In genomic region chr4:8151165-8151650, GRCh38 we compare ENCODE assay signal across 15 cellular contexts. TPM values are rescaled to one million over a fixed set of nuclear protein-coding genes. Genes with fewer than 3 reads are reported as not detected.
DNase-seq lines count a peak whose midpoint lies in the region; ATAC-seq, FAIRE-seq and TF ChIP-seq lines count a peak whose summit lies in the region.
"Had no signal": no experiment of that assay in that cellular context is flagged by ENCODE, and none has a peak within 500 bp of the region (broad histone marks: within the 10 kb centered on the region; RNA-seq: fewer than 3 reads in every experiment).

No MANE protein-coding gene starts in this region.

- H2BK120ac ChIP-seq in H1 (replicated peaks; ENCODE audit: low read depth, low read length): no peak overlapping the region

- no peak overlapping the region for H3K14ac ChIP-seq in H1 (ENCODE audit: insufficient read length)

- H3K9me3 ChIP-seq in BLaER1 treated with 17β-estradiol and CSF1 and Interleukin-3, amounts not matched to agents 10 nM and 100 nM (replicated peaks in 1 of 11): no peaks in the 10 kb centered on the region
- no peaks in the 10 kb centered on the region for H3K9me3 ChIP-seq in H1 (ENCODE audit: insufficient read depth in 2 of 2, low read depth in 1 of 2, low read length in 1 of 2)
- H3K9me3 ChIP-seq in osteoblast (ENCODE audit: low read depth, low read length): no peaks in the 10 kb centered on the region
- no peaks in the 10 kb centered on the region for H3K9me3 ChIP-seq in skeletal muscle tissue (ENCODE audit: control insufficient read depth in 3 of 3, low read length in 3 of 3)
- no peaks in the 10 kb centered on the region for H3K9me3 ChIP-seq in upper lobe of right lung

- H2BK20ac ChIP-seq in H1 (ENCODE audit: low read length): no peak overlapping the region

- 89% methylated on average over 12 of the region's 15 CpGs; no CpG with 5 or more reads in 1 of the 2 experiments for WGBS in H1 (ENCODE audit: extremely low coverage in 1 of 2, insufficient coverage in 1 of 2, insufficient read length in 1 of 2, insufficient replicate concordance in 2 of 2, low coverage in 1 of 2, low lambda C conversion rate in 2 of 2, missing lambda C conversion rate in 1 of 2), 2 experiments

- FAIRE-seq in H1 (lab: Jason Lieb, UNC): no peak
- FAIRE-seq: HepG2 had no signal

- no peak overlapping the region for H2BK12ac ChIP-seq in H1 (ENCODE audit: low read depth, low read length)

- DNase-seq in H1 (ENCODE audit: low read depth in 1 of 2, low spot score in 2 of 2) (no peak), osteoblast (ENCODE audit: insufficient read length, low spot score, missing footprints) (peak; percentile 27), DMS53 treated with DMSO at 0.1 percent for 48 hours (lab: John Stamatoyannopoulos, UW; ENCODE audit: unreplicated experiment) (no peak), upper lobe of right lung (no peak), COLO829 (ENCODE audit: low spot score) (no peak)
- DNase-seq: CD4-positive, alpha-beta T cell; DMS153; DMS79 treated with DMSO at 0.1 percent for 48 hours; GF-D8; GOT3; H9 had no signal

- no peak for ATAC-seq in upper lobe of right lung
- ATAC-seq: HepG2 had no signal

- H2AFZ ChIP-seq in H1 (ENCODE audit: low read length) (no peak overlapping the region), osteoblast (ENCODE audit: low read length) (no peak overlapping the region)

- H3K4ac ChIP-seq in H1 (replicated peaks; ENCODE audit: insufficient read length, low read depth, low read length): no peak overlapping the region

- H3K9ac ChIP-seq in BLaER1 treated with 17β-estradiol and CSF1 and Interleukin-3, amounts not matched to agents 10 nM and 100 nM: no peak overlapping the region
- H3K9ac ChIP-seq in H1 (replicated peaks in 1 of 4; ENCODE audit: extremely low read depth in 1 of 4, low read depth in 3 of 4, low read length in 3 of 4): no peak overlapping the region
- peak overlapping the region in 2 of 3 donors; percentile 23 to 45 for H3K9ac ChIP-seq in skeletal muscle tissue (ENCODE audit: low read depth in 1 of 3, low read length in 3 of 3)

- peaks cover 0 to 48% (median 32%) of the 10 kb centered on the region in 10 experiments; a peak in 16 of 20 replicates for H3K4me1 ChIP-seq in BLaER1 treated with 17β-estradiol and CSF1 and Interleukin-3, amounts not matched to agents 10 nM and 100 nM
- H3K4me1 ChIP-seq in H1 (replicated peaks in 1 of 4; ENCODE audit: control insufficient read depth in 3 of 4, insufficient read depth in 4 of 4, low read length in 3 of 4): no peaks in the 10 kb centered on the region; a peak in 2 of 7 replicates
- no peaks in the 10 kb centered on the region for H3K4me1 ChIP-seq in osteoblast (ENCODE audit: insufficient read depth, low read length)
- H3K4me1 ChIP-seq in skeletal muscle tissue (ENCODE audit: control insufficient read depth in 3 of 3, insufficient read depth in 3 of 3, low read length in 3 of 3): peaks cover 18 to 78% (median 42%) of the 10 kb centered on the region in 3 donors
- H3K4me1 ChIP-seq in upper lobe of right lung: peaks cover 3% of the 10 kb centered on the region

- no peaks in the 10 kb centered on the region for H3K36me3 ChIP-seq in BLaER1 treated with 17β-estradiol and CSF1 and Interleukin-3, amounts not matched to agents 10 nM and 100 nM
- H3K36me3 ChIP-seq in H1 (ENCODE audit: control insufficient read depth in 2 of 4, insufficient read depth in 4 of 4, low read length in 3 of 4): no peaks in the 10 kb centered on the region; a peak in 1 of 8 replicates
- H3K36me3 ChIP-seq in osteoblast (ENCODE audit: insufficient read depth, low read length): no peaks in the 10 kb centered on the region
- peaks cover 0 to 2% (median 0%) of the 10 kb centered on the region in 3 donors for H3K36me3 ChIP-seq in skeletal muscle tissue (ENCODE audit: control insufficient read depth in 3 of 3, insufficient read depth in 3 of 3, low read length in 3 of 3)
- H3K36me3 ChIP-seq in upper lobe of right lung: no peaks in the 10 kb centered on the region

- no peak overlapping the region for H2BK15ac ChIP-seq in H1 (ENCODE audit: low read length)

- no peak for TF ChIP-seq RAD21 in H1 (IDR thresholded peaks at IDR 0.05 in 1 of 2, conservative IDR thresholded peaks at IDR 0.05 in 1 of 2; ENCODE audit: low read depth in 2 of 2, low read length in 2 of 2)

- peaks cover 0 to 7% (median 0%) of the 10 kb centered on the region in 11 experiments; a peak in 4 of 22 replicates for H4K20me1 ChIP-seq in BLaER1 treated with 17β-estradiol and CSF1 and Interleukin-3, amounts not matched to agents 10 nM and 100 nM
- H4K20me1 ChIP-seq in H1 (replicated peaks in 1 of 2; ENCODE audit: control insufficient read depth in 1 of 2, insufficient read depth in 2 of 2, low read length in 2 of 2) (peaks cover 0 to 2% of the 10 kb centered on the region in 2 experiments), osteoblast (ENCODE audit: insufficient read depth, low read length) (no peaks in the 10 kb centered on the region)

- no peak overlapping the region for H3K18ac ChIP-seq in H1 (ENCODE audit: extremely low read depth, low read length)

- CTCF ChIA-PET in H1 (lab: Charles Lee; ENCODE audit: partially characterized antibody): interaction anchor here (0.6 to 2.0 kb wide), 5 partner anchors 13 to 307 kb away, joined by 3 to 7 read pairs (median 3); no protein-coding TSS in a partner anchor

- no peak overlapping the region for H3K27ac ChIP-seq in BLaER1 treated with 17β-estradiol and CSF1 and Interleukin-3, amounts not matched to agents 10 nM and 100 nM
- H3K27ac ChIP-seq in H1 (ENCODE audit: low read depth, low read length) (no peak overlapping the region), osteoblast (ENCODE audit: low read depth, low read length) (no peak overlapping the region), skeletal muscle tissue (ENCODE audit: low read depth, low read length) (peak overlapping the region; percentile 92), upper lobe of right lung (no peak overlapping the region)
- H3K27ac ChIP-seq: C4-2B had no signal

- H3K79me2 ChIP-seq in H1 (ENCODE audit: control insufficient read depth in 1 of 2, insufficient read depth in 2 of 2, low read length in 2 of 2) (no peaks in the 10 kb centered on the region), osteoblast (ENCODE audit: insufficient read depth, low read length) (no peaks in the 10 kb centered on the region)

- H3K79me1 ChIP-seq in H1 (ENCODE audit: low read depth, low read length): no peaks in the 10 kb centered on the region

- peaks cover 0 to 10% (median 1%) of the 10 kb centered on the region in 11 experiments; a peak in 14 of 22 replicates for H3K27me3 ChIP-seq in BLaER1 treated with 17β-estradiol and CSF1 and Interleukin-3, amounts not matched to agents 10 nM and 100 nM
- H3K27me3 ChIP-seq in H1 (replicated peaks in 1 of 4; ENCODE audit: control insufficient read depth in 3 of 4, extremely low read depth in 1 of 4, insufficient read depth in 3 of 4, low read length in 3 of 4): peaks cover 0 to under 1% (median 0%) of the 10 kb centered on the region in 4 experiments; a peak in 2 of 7 replicates
- peaks cover 37% of the 10 kb centered on the region for H3K27me3 ChIP-seq in osteoblast (ENCODE audit: insufficient read depth, low read length)
- H3K27me3 ChIP-seq in skeletal muscle tissue (ENCODE audit: control insufficient read depth in 3 of 3, insufficient read depth in 3 of 3, low read length in 3 of 3): no peaks in the 10 kb centered on the region
- no peaks in the 10 kb centered on the region for H3K27me3 ChIP-seq in upper lobe of right lung

- TF ChIP-seq CTCF in H1 (IDR thresholded peaks at IDR 0.05; ENCODE audit: control extremely low read depth in 1 of 3, insufficient read depth in 1 of 3, low read depth in 1 of 3, low read length in 3 of 3): no peak
- no peak for TF ChIP-seq CTCF in osteoblast (IDR thresholded peaks at IDR 0.05; ENCODE audit: extremely low read depth, low read depth, low read length)
- no peak for TF ChIP-seq CTCF in upper lobe of right lung (IDR thresholded peaks at IDR 0.05)

- H3K4me3 ChIP-seq in BLaER1 treated with 17β-estradiol and CSF1 and Interleukin-3, amounts not matched to agents 10 nM and 100 nM: no peak overlapping the region
- H3K4me3 ChIP-seq in H1 (ENCODE audit: extremely low read depth in 1 of 4, insufficient read depth in 2 of 4, low read depth in 3 of 4, low read length in 4 of 4): no peak overlapping the region
- H3K4me3 ChIP-seq in osteoblast (ENCODE audit: insufficient read depth, low read length): no peak overlapping the region
- no peak overlapping the region for H3K4me3 ChIP-seq in skeletal muscle tissue (ENCODE audit: low read length in 3 of 3)
- H3K4me3 ChIP-seq in upper lobe of right lung: no peak overlapping the region

- H3K23me2 ChIP-seq in H1 (ENCODE audit: low read depth, low read length): 0 out of 2 replicates have a peak, but pooled peaks cover 2% of the 10 kb centered on the region

- peak overlapping the region in 8 of 11 experiments; percentile 14 to 39 (median 33); a peak in 10 of 22 replicates for H3K4me2 ChIP-seq in BLaER1 treated with 17β-estradiol and CSF1 and Interleukin-3, amounts not matched to agents 10 nM and 100 nM
- H3K4me2 ChIP-seq in H1 (ENCODE audit: insufficient read depth in 1 of 2, low read depth in 2 of 2, low read length in 2 of 2): no peak overlapping the region
- H3K4me2 ChIP-seq in osteoblast (ENCODE audit: insufficient read depth, low read length): no peak overlapping the region

- no peak for TF ChIP-seq EP300 in H1 (IDR thresholded peaks at IDR 0.05; ENCODE audit: borderline replicate concordance in 1 of 2, low read depth in 2 of 2, low read length in 2 of 2)

- H2AK5ac ChIP-seq in H1 (ENCODE audit: low read depth, low read length): 0 out of 2 replicates have a peak overlapping the region, but pooled peaks have one; percentile 5

- intact Hi-C loops in upper lobe of right lung (cut with DNase I): no loop called here

- H4K8ac ChIP-seq in H1 (ENCODE audit: extremely low read depth, insufficient read depth, low read length): no peak overlapping the region

- no peak overlapping the region for H3K23ac ChIP-seq in H1 (ENCODE audit: insufficient read length)

- POLR2A ChIA-PET in H1 (lab: Charles Lee; ENCODE audit: partially characterized antibody): no interaction called here

- H4K91ac ChIP-seq in H1 (replicated peaks; ENCODE audit: insufficient read length, low read length): no peak overlapping the region

- H3K56ac ChIP-seq in H1 (replicated peaks; ENCODE audit: insufficient read length, low read depth, low read length): no peak overlapping the region

- no peak for TF ChIP-seq POLR2A in H1 (IDR thresholded peaks at IDR 0.05; ENCODE audit: control extremely low read depth in 1 of 2, low read depth in 2 of 2, low read length in 2 of 2)

- H2BK5ac ChIP-seq in H1 (ENCODE audit: low read depth, low read length): no peak overlapping the region

- H4K5ac ChIP-seq in H1 (ENCODE audit: insufficient read length, low read depth, low read length): no peak overlapping the region

RNA-seq across cellular contexts. Expression of gene ABLIM2, which starts 7.4 kb away (rescaled TPM):
- total RNA-seq in H1 (2021; fragmentation: NEBNext Ultra II Directional; extraction: Animal tissue kit (Norgen Biotek cat#: 25700)): 2.8 and 3.0 TPM in 2 replicates
- polyA plus RNA-seq in H1 (2011; rRNA removed): 3.0 TPM in 2 replicates
- polyA plus RNA-seq in H1 (2011; cell fraction: cytosol; rRNA removed): 3.6 TPM
- 5.9 TPM for polyA plus RNA-seq in H1 (2011; cell fraction: nucleus; rRNA removed)
- 2.9 to 4.0 TPM (median 3.3 TPM) in 4 replicates for polyA plus RNA-seq in H1 (2012, experiment 1 of 2)
- polyA plus RNA-seq in H1 (2012, experiment 2 of 2): 2.2 TPM
- 0.95 TPM for polyA plus RNA-seq in H1 (2013, experiment 1 of 2)
- 1.2 TPM for polyA plus RNA-seq in H1 (2013, experiment 2 of 2)
- 2.7 and 4.9 TPM in 2 replicates for polyA minus RNA-seq in H1 (2011; rRNA and poly(A)+ RNA removed)
- polyA minus RNA-seq in H1 (2011; cell fraction: cytosol; rRNA and poly(A)+ RNA removed): 1.2 TPM
- polyA minus RNA-seq in H1 (2011; cell fraction: nucleus; rRNA and poly(A)+ RNA removed): 9.1 TPM
- total RNA-seq in osteoblast (0.29 and 0.36 TPM in 2 replicates), skeletal muscle tissue (7.3 TPM), upper lobe of right lung (12.7 TPM)

RNA-seq across cellular contexts. Expression of gene SH3TC1, which starts 47.9 kb away (rescaled TPM):
- total RNA-seq in H1 (2021; fragmentation: NEBNext Ultra II Directional; extraction: Animal tissue kit (Norgen Biotek cat#: 25700)): 0.29 TPM in 1 of 2 replicates, not detected in the other
- polyA plus RNA-seq in H1 (2011; rRNA removed): 0.13 and 0.15 TPM in 2 replicates
- 0.14 TPM for polyA plus RNA-seq in H1 (2011; cell fraction: cytosol; rRNA removed)
- 0.29 TPM for polyA plus RNA-seq in H1 (2011; cell fraction: nucleus; rRNA removed)
- 0.08 to 0.36 TPM (median 0.14 TPM) in 4 replicates for polyA plus RNA-seq in H1 (2012, experiment 1 of 2)
- polyA plus RNA-seq in H1 (2012, experiment 2 of 2): 0.22 TPM
- polyA plus RNA-seq in H1 (2013, experiment 1 of 2): 0.16 TPM
- 0.07 TPM for polyA plus RNA-seq in H1 (2013, experiment 2 of 2)
- polyA minus RNA-seq in H1 (2011; rRNA and poly(A)+ RNA removed): 0.13 and 0.71 TPM in 2 replicates
- polyA minus RNA-seq in H1 (2011; cell fraction: cytosol; rRNA and poly(A)+ RNA removed): not detected
- 0.30 TPM for polyA minus RNA-seq in H1 (2011; cell fraction: nucleus; rRNA and poly(A)+ RNA removed)
- 3.5 and 3.6 TPM in 2 replicates for total RNA-seq in osteoblast
- total RNA-seq in skeletal muscle tissue: 13.0 TPM
- 71.7 TPM for total RNA-seq in upper lobe of right lung

Comparison
In these comparisons a context has a peak if more than half of its experiments do, and no peak if none do; other contexts are left out.
1. H3K4me2 ChIP-seq: peak in BLaER1 treated with 17β-estradiol and CSF1 and Interleukin-3, amounts not matched to agents 10 nM and 100 nM (8 of 11); none in H1 (0 of 2) and osteoblast (single experiment).
2. H3K9ac ChIP-seq: peak in skeletal muscle tissue (2 of 3); none in BLaER1 treated with 17β-estradiol and CSF1 and Interleukin-3, amounts not matched to agents 10 nM and 100 nM (0 of 11) and H1 (0 of 4).